1 cellular context compared by ENCODE assay signal in the genomic region with DNA sequence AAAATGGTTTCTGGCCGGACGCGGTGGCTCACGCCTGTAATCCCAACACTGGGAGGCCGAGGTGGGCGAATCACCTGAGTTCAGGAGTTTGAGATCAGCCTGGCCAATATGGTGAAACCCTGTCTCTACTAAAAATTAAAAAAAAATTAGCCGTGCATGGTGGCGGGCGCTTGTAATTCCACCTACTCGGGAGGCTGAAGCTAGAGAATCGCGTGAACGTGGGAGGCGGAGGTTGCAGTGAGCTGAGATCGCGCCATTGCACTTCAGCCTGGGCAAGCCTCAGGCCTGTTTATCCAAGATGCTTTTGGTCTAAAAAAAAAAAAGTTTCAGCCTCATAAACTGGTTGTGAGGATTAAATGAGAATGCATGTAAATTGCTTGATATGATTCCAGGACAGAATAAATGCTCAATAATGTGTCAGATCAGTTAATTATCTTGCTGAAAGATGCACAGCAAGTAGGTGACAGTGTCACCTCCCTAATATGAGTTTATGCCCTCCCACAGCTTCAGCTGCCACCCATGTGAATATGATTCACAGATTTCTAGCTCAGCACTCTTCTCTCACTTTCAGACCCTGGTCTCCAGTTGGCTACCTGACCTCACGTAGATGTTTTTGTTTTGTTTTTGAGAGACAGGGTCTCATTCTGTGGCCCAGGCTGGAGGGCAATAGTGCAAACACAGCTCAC.
TF ChIP-seq lines count a peak whose summit lies in the region.

No MANE protein-coding gene starts in this region.

TF ChIP-seq in K562, 482 proteins besides CTCF, POLR2A, EP300 and RAD21:
- TF ChIP-seq ZNF24 (IDR thresholded peaks at IDR 0.05), result no peak
- TF ChIP-seq ZNF133 (CRISPR knock-in tag; IDR thresholded peaks at IDR 0.05), result no peak
- peak; percentile 82 for TF ChIP-seq ZFP36 (IDR thresholded peaks at IDR 0.05; ENCODE audit: low read depth, low read length, partially characterized antibody)
- no peak for TF ChIP-seq ELK3 (CRISPR knock-in tag; IDR thresholded peaks at IDR 0.05)
- TF ChIP-seq NFATC3 (IDR thresholded peaks at IDR 0.05), result no peak
- TF ChIP-seq, protein P1, sequence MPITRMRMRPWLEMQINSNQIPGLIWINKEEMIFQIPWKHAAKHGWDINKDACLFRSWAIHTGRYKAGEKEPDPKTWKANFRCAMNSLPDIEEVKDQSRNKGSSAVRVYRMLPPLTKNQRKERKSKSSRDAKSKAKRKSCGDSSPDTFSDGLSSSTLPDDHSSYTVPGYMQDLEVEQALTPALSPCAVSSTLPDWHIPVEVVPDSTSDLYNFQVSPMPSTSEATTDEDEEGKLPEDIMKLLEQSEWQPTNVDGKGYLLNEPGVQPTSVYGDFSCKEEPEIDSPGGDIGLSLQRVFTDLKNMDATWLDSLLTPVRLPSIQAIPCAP (CRISPR knock-in tag; IDR thresholded peaks at IDR 0.05; ENCODE audit: borderline replicate concordance), result no peak
- TF ChIP-seq IFI16 (CRISPR knock-in tag; IDR thresholded peaks at IDR 0.05), result no peak
- TF ChIP-seq PTRF (tag; IDR thresholded peaks at IDR 0.05), result no peak
- peak; percentile 59 for TF ChIP-seq EGR1 (conservative IDR thresholded peaks at IDR 0.05)
- no peak for TF ChIP-seq SRSF3 (IDR thresholded peaks at IDR 0.05; ENCODE audit: insufficient read depth, low read length)
- TF ChIP-seq ZNF347 (CRISPR knock-in tag; IDR thresholded peaks at IDR 0.05; ENCODE audit: low read depth), result no peak
- TF ChIP-seq NBN (IDR thresholded peaks at IDR 0.05; ENCODE audit: low read depth), result no peak
- TF ChIP-seq RBM25 (IDR thresholded peaks at IDR 0.05; ENCODE audit: low read depth, low read length, severe bottlenecking), result peak; percentile 45
- no peak for TF ChIP-seq ZFPM2 (CRISPR knock-in tag; IDR thresholded peaks at IDR 0.05)
- no peak for TF ChIP-seq PRMT5 (CRISPR knock-in tag; IDR thresholded peaks at IDR 0.05)
- TF ChIP-seq DACH1 (IDR thresholded peaks at IDR 0.05; ENCODE audit: partially characterized antibody), result peak; percentile 14
- no peak for TF ChIP-seq HMG20B (CRISPR knock-in tag; IDR thresholded peaks at IDR 0.05)
- TF ChIP-seq SNRNP70 (optimal IDR thresholded peaks at IDR 0.05; ENCODE audit: low read depth, low read length), result no peak
- TF ChIP-seq ZNF318 (IDR thresholded peaks at IDR 0.05; ENCODE audit: borderline replicate concordance in 1 of 2, low read depth in 1 of 2), result no peak
- no peak for TF ChIP-seq ZZZ3 (IDR thresholded peaks at IDR 0.05)
- no peak for TF ChIP-seq FOXA3 (CRISPR knock-in tag; conservative IDR thresholded peaks at IDR 0.05 in 1 of 2, IDR thresholded peaks at IDR 0.05 in 1 of 2)
- peak; percentile 60 to 68; a peak in 3 of 4 replicates for TF ChIP-seq KDM1A (IDR thresholded peaks at IDR 0.05)
- no peak for TF ChIP-seq ZNF224 (CRISPR knock-in tag; IDR thresholded peaks at IDR 0.05)
- no peak for TF ChIP-seq RBM22 (IDR thresholded peaks at IDR 0.05; ENCODE audit: low read depth, low read length, poor library complexity, severe bottlenecking)
- no peak for TF ChIP-seq SIRT6 (IDR thresholded peaks at IDR 0.05; ENCODE audit: low read depth, low read length)
- TF ChIP-seq EP400 (IDR thresholded peaks at IDR 0.05), result no peak
- TF ChIP-seq GTF2A2 (tag; IDR thresholded peaks at IDR 0.05), result no peak
- no peak for TF ChIP-seq MEF2A (IDR thresholded peaks at IDR 0.05; ENCODE audit: control insufficient read depth, low read depth, low read length)
- TF ChIP-seq NELFE (IDR thresholded peaks at IDR 0.05; ENCODE audit: insufficient read depth, insufficient read length), result no peak
- peak in 1 of 2 experiments; percentile 50; a peak in 1 of 4 replicates for TF ChIP-seq HDAC1 (IDR thresholded peaks at IDR 0.05)
- TF ChIP-seq, protein P2, sequence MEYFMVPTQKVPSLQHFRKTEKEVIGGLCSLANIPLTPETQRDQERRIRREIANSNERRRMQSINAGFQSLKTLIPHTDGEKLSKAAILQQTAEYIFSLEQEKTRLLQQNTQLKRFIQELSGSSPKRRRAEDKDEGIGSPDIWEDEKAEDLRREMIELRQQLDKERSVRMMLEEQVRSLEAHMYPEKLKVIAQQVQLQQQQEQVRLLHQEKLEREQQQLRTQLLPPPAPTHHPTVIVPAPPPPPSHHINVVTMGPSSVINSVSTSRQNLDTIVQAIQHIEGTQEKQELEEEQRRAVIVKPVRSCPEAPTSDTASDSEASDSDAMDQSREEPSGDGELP (CRISPR knock-in tag; IDR thresholded peaks at IDR 0.05; ENCODE audit: borderline replicate concordance), result no peak
- TF ChIP-seq HMG20A (CRISPR knock-in tag; conservative IDR thresholded peaks at IDR 0.05), result no peak
- TF ChIP-seq HDAC2 (IDR thresholded peaks at IDR 0.05), result peak; percentile 58
- TF ChIP-seq SMARCA5 (IDR thresholded peaks at IDR 0.05), result peak; percentile 83
- TF ChIP-seq BCOR (IDR thresholded peaks at IDR 0.05), result peak; percentile 93
- peak in 1 of 3 experiments; percentile 68 for TF ChIP-seq YY1 (IDR thresholded peaks at IDR 0.05; ENCODE audit: borderline replicate concordance in 1 of 3, control insufficient read depth in 1 of 3, extremely low read depth in 1 of 3, insufficient read depth in 3 of 3, insufficient read length in 1 of 3, insufficient replicate concordance in 2 of 3, low read depth in 1 of 3, low read length in 2 of 3)
- no peak for TF ChIP-seq MITF (IDR thresholded peaks at IDR 0.05)
- no peak for TF ChIP-seq KAT2B (IDR thresholded peaks at IDR 0.05; ENCODE audit: low read depth, low read length)
- TF ChIP-seq ZSCAN29 (IDR thresholded peaks at IDR 0.05), result no peak
- no peak for TF ChIP-seq KDM4B (IDR thresholded peaks at IDR 0.05; ENCODE audit: borderline replicate concordance in 2 of 2, low read depth in 1 of 2)
- no peak for TF ChIP-seq ZNF699 (CRISPR knock-in tag; IDR thresholded peaks at IDR 0.05; ENCODE audit: insufficient replicate concordance)
- no peak for TF ChIP-seq ESRRB (CRISPR knock-in tag; IDR thresholded peaks at IDR 0.05; ENCODE audit: borderline replicate concordance)
- peak; percentile 56 for TF ChIP-seq BRD9 (IDR thresholded peaks at IDR 0.05; ENCODE audit: low read depth, partially characterized antibody)
- TF ChIP-seq, protein P3, sequence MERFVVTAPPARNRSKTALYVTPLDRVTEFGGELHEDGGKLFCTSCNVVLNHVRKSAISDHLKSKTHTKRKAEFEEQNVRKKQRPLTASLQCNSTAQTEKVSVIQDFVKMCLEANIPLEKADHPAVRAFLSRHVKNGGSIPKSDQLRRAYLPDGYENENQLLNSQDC (CRISPR knock-in tag; IDR thresholded peaks at IDR 0.05), result no peak
- peak; percentile 15; the same call in 1 of the 2 replicates for TF ChIP-seq CEBPB (tag; IDR thresholded peaks at IDR 0.05)
- no peak for TF ChIP-seq RBM14 (IDR thresholded peaks at IDR 0.05; ENCODE audit: borderline replicate concordance, insufficient read depth, low read depth, low read length)
- TF ChIP-seq CTCFL (IDR thresholded peaks at IDR 0.05; ENCODE audit: borderline replicate concordance, insufficient read depth, low read depth, low read length, poor library complexity, severe bottlenecking), result no peak
- TF ChIP-seq PHF20 (IDR thresholded peaks at IDR 0.05; ENCODE audit: partially characterized antibody), result no peak
